9 cellular contexts compared by ENCODE assay signal in the genomic region with DNA sequence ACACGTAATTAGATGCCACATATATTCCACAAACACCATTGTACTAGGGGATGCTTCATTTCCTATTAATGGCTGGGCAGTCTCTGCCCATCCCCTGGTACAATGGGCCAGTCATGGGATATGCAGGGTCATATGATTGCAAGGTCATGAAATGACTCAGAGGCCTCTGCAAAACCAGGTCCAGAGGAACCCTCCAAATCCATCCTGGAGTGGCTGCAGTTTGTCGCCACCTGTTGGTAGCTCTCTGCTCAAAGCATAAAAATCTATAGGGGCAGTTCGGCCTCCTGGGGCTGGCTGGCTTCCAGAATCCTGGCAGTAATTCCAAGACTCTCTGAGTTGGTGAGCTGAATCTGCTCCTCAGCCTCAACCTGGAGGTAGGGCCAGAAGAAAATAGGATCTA. TPM values are rescaled to one million over a fixed set of nuclear protein-coding genes. Genes with fewer than 3 reads are reported as not detected.
DNase-seq lines count a peak whose midpoint lies in the region; ATAC-seq and TF ChIP-seq lines count a peak whose summit lies in the region.
"Had no signal": no experiment of that assay in that cellular context is flagged by ENCODE, and none has a peak within 500 bp of the region (broad histone marks: within the 10 kb centered on the region; RNA-seq: fewer than 3 reads in every experiment).

No MANE protein-coding gene starts in this region.

- ATAC-seq in DND-41 (ENCODE audit: insufficient read depth, low read depth) (no peak), HG03378 (IDR thresholded peaks at IDR 0.05; ENCODE audit: unreplicated experiment) (no peak), sciatic nerve (no peak), GM18520 (IDR thresholded peaks at IDR 0.05; ENCODE audit: unreplicated experiment) (no peak)

- H3K27ac Mint-ChIP-seq in activated T-helper 1 cell treated with anti-CD3 and anti-CD28 coated beads, Interleukin-12 subunit alpha, Interleukin-12 subunit beta, Interleukin-2, Interleukin-4 antibody, amounts not matched to agents 30 ng/mL and 10 ng/mL and 1 ng/mL, durations not matched to agents 14 hours and 24 hours and 36 hours = no peak overlapping the region
- H3K27ac Mint-ChIP-seq: stimulated activated naive B cell treated with anti-CD40 and anti-IgM and Interleukin-4, amounts not matched to agents 10 μg/mL and 1 μg/mL and 100 μg/mL, for 72 hours had no signal

- H3K36me3 Mint-ChIP-seq in activated T-helper 1 cell treated with anti-CD3 and anti-CD28 coated beads, Interleukin-12 subunit alpha, Interleukin-12 subunit beta, Interleukin-2, Interleukin-4 antibody, amounts not matched to agents 30 ng/mL and 10 ng/mL and 1 ng/mL, durations not matched to agents 14 hours and 24 hours and 36 hours (ENCODE audit: low read depth) = no peaks in the 10 kb centered on the region

- no peaks in the 10 kb centered on the region for H3K27me3 ChIP-seq in DND-41 (ENCODE audit: insufficient read depth, low read length, poor library complexity)
- H3K27me3 ChIP-seq in MG63 = no peaks in the 10 kb centered on the region
- no peaks in the 10 kb centered on the region for H3K27me3 ChIP-seq in liver (ENCODE audit: control insufficient read depth in 4 of 4, insufficient read depth in 4 of 4, low read length in 3 of 4)

- no peak overlapping the region for H3K4me3 Mint-ChIP-seq in activated T-helper 1 cell treated with anti-CD3 and anti-CD28 coated beads, Interleukin-12 subunit alpha, Interleukin-12 subunit beta, Interleukin-2, Interleukin-4 antibody, amounts not matched to agents 30 ng/mL and 10 ng/mL and 1 ng/mL, durations not matched to agents 14 hours and 24 hours and 36 hours
- H3K4me3 Mint-ChIP-seq: stimulated activated naive B cell treated with anti-CD40 and anti-IgM and Interleukin-4, amounts not matched to agents 10 μg/mL and 1 μg/mL and 100 μg/mL, for 72 hours had no signal

- peak; percentile 29 for DNase-seq in DND-41
- peak; percentile 10 for DNase-seq in MG63
- DNase-seq in activated T-helper 1 cell treated with anti-CD3 and anti-CD28 coated beads, Interleukin-12 subunit alpha, Interleukin-12 subunit beta, Interleukin-2, Interleukin-4 antibody, amounts not matched to agents 30 ng/mL and 10 ng/mL and 1 ng/mL, durations not matched to agents 14 hours and 24 hours and 36 hours (ENCODE audit: low spot score) = peak; percentile 1
- no peak for DNase-seq in cerebellar cortex (ENCODE audit: low spot score)
- DNase-seq in sciatic nerve (ENCODE audit: low spot score) = no peak
- DNase-seq: stimulated activated naive B cell treated with anti-CD40 and anti-IgM and Interleukin-4, amounts not matched to agents 10 μg/mL and 1 μg/mL and 100 μg/mL, for 72 hours had no signal

- 93% methylated on average over 3 of the region's 3 CpGs for WGBS in liver

- H3K4me1 Mint-ChIP-seq in activated T-helper 1 cell treated with anti-CD3 and anti-CD28 coated beads, Interleukin-12 subunit alpha, Interleukin-12 subunit beta, Interleukin-2, Interleukin-4 antibody, amounts not matched to agents 30 ng/mL and 10 ng/mL and 1 ng/mL, durations not matched to agents 14 hours and 24 hours and 36 hours (ENCODE audit: low read depth) = no peaks in the 10 kb centered on the region
- H3K4me1 Mint-ChIP-seq: stimulated activated naive B cell treated with anti-CD40 and anti-IgM and Interleukin-4, amounts not matched to agents 10 μg/mL and 1 μg/mL and 100 μg/mL, for 72 hours had no signal

- TF ChIP-seq CTCF in DND-41 (IDR thresholded peaks at IDR 0.05; ENCODE audit: borderline replicate concordance, extremely low read depth, low read length, poor library complexity, severe bottlenecking) (peak; percentile 53), liver (IDR thresholded peaks at IDR 0.05; ENCODE audit: low read depth, low read length, missing input control) (peak; percentile 11)

- H3K9me3 Mint-ChIP-seq in activated T-helper 1 cell treated with anti-CD3 and anti-CD28 coated beads, Interleukin-12 subunit alpha, Interleukin-12 subunit beta, Interleukin-2, Interleukin-4 antibody, amounts not matched to agents 30 ng/mL and 10 ng/mL and 1 ng/mL, durations not matched to agents 14 hours and 24 hours and 36 hours = no peaks in the 10 kb centered on the region

- peaks cover 4% of the 10 kb centered on the region for H3K36me3 ChIP-seq in DND-41 (ENCODE audit: insufficient read depth, low read length)
- no peaks in the 10 kb centered on the region for H3K36me3 ChIP-seq in MG63
- H3K36me3 ChIP-seq in liver (ENCODE audit: control insufficient read depth in 4 of 4, insufficient read depth in 3 of 4, low read depth in 1 of 4, low read length in 3 of 4) = no peaks in the 10 kb centered on the region

- no peaks in the 10 kb centered on the region for H3K9me3 ChIP-seq in DND-41 (ENCODE audit: insufficient read depth, low read length, severe bottlenecking)
- no peaks in the 10 kb centered on the region for H3K9me3 ChIP-seq in MG63
- H3K9me3 ChIP-seq in liver (ENCODE audit: control insufficient read depth in 4 of 4, low read length in 3 of 4) = no peaks in the 10 kb centered on the region

- no peak overlapping the region for H3K9ac ChIP-seq in DND-41 (ENCODE audit: low read depth, low read length)
- H3K9ac ChIP-seq in liver (ENCODE audit: low read depth in 1 of 2, low read length in 2 of 2) = no peak overlapping the region

- H3K79me2 ChIP-seq in DND-41 (ENCODE audit: insufficient read depth, low read length) = 0 out of 2 replicates have a peak, but pooled peaks cover 2% of the 10 kb centered on the region

- H3K27ac ChIP-seq in DND-41 (ENCODE audit: low read length) = no peak overlapping the region
- H3K27ac ChIP-seq in liver (ENCODE audit: low read depth in 1 of 2, low read length in 2 of 2) = no peak overlapping the region

- H3K27me3 Mint-ChIP-seq in activated T-helper 1 cell treated with anti-CD3 and anti-CD28 coated beads, Interleukin-12 subunit alpha, Interleukin-12 subunit beta, Interleukin-2, Interleukin-4 antibody, amounts not matched to agents 30 ng/mL and 10 ng/mL and 1 ng/mL, durations not matched to agents 14 hours and 24 hours and 36 hours (ENCODE audit: insufficient read depth) = no peaks in the 10 kb centered on the region
- H3K27me3 Mint-ChIP-seq: stimulated activated naive B cell treated with anti-CD40 and anti-IgM and Interleukin-4, amounts not matched to agents 10 μg/mL and 1 μg/mL and 100 μg/mL, for 72 hours had no signal

- no peaks in the 10 kb centered on the region for H4K20me1 ChIP-seq in DND-41 (ENCODE audit: insufficient read depth, low read length)

- H2AFZ ChIP-seq in DND-41 (ENCODE audit: low read depth, low read length) = no peak overlapping the region

- TF ChIP-seq RAD21 in liver (IDR thresholded peaks at IDR 0.05) = peak in 1 of 2 donors; percentile 59

- H3K4me1 ChIP-seq in DND-41 (ENCODE audit: insufficient read depth, low read length) (peaks cover 10% of the 10 kb centered on the region), liver (ENCODE audit: control insufficient read depth in 4 of 4, insufficient read depth in 4 of 4, low read length in 3 of 4) (no peaks in the 10 kb centered on the region)

- no peak overlapping the region for H3K4me3 ChIP-seq in DND-41 (ENCODE audit: low read depth in 1 of 2, low read length in 2 of 2)
- H3K4me3 ChIP-seq in MG63 = no peak overlapping the region
- no peak overlapping the region for H3K4me3 ChIP-seq in liver (ENCODE audit: low read depth in 1 of 3, low read length in 3 of 3)

- no peak overlapping the region for H3K4me2 ChIP-seq in DND-41 (ENCODE audit: insufficient read depth, low read length)

- intact Hi-C loops in activated T-helper 1 cell treated with anti-CD3 and anti-CD28 coated beads, Interleukin-12 subunit alpha, Interleukin-12 subunit beta, Interleukin-2, Interleukin-4 antibody, amounts not matched to agents 30 ng/mL and 10 ng/mL and 1 ng/mL, durations not matched to agents 14 hours and 24 hours and 36 hours (cut with micrococcal nuclease) = loop anchor here (1.0 kb wide), 1 partner anchor 39 kb away; no protein-coding TSS in a partner anchor
- intact Hi-C loops in sciatic nerve (cut with DNase I) = no loop called here

TF ChIP-seq in liver, 16 proteins besides CTCF, POLR2A, EP300 and RAD21:
- TF ChIP-seq, protein P1, sequence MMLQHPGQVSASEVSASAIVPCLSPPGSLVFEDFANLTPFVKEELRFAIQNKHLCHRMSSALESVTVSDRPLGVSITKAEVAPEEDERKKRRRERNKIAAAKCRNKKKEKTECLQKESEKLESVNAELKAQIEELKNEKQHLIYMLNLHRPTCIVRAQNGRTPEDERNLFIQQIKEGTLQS (IDR thresholded peaks at IDR 0.05) = no peak

RNA-seq across cellular contexts. Expression of a gene that starts 22.9 kb away (rescaled TPM):
- 4.0 and 4.9 TPM in 2 replicates for total RNA-seq in MG63 (2014; rRNA removed; shearing (Covaris generic); ENCODE audit: low replicate concordance)
- total RNA-seq in activated T-helper 1 cell treated with anti-CD3 and anti-CD28 coated beads, Interleukin-12 subunit alpha, Interleukin-12 subunit beta, Interleukin-2, Interleukin-4 antibody, amounts not matched to agents 30 ng/mL and 10 ng/mL and 1 ng/mL, durations not matched to agents 14 hours and 24 hours and 36 hours = 20.1 and 23.4 TPM in 2 replicates
- total RNA-seq in liver (1 to 10 TPM; 5.3 to 9.4 TPM), sciatic nerve (17.4 TPM)
- polyA plus RNA-seq in liver = 1 to 10 TPM; 6.3 to 7.4 TPM

RNA-seq across cellular contexts. Expression of a gene that starts 23.4 kb away (rescaled TPM):
- total RNA-seq in MG63 (2014; rRNA removed; shearing (Covaris generic); ENCODE audit: low replicate concordance) = 0.72 and 1.2 TPM in 2 replicates
- total RNA-seq in activated T-helper 1 cell treated with anti-CD3 and anti-CD28 coated beads, Interleukin-12 subunit alpha, Interleukin-12 subunit beta, Interleukin-2, Interleukin-4 antibody, amounts not matched to agents 30 ng/mL and 10 ng/mL and 1 ng/mL, durations not matched to agents 14 hours and 24 hours and 36 hours = 1.1 and 1.2 TPM in 2 replicates
- total RNA-seq in liver (1 to 10 TPM; 1.8 to 6.4 TPM), sciatic nerve (10.1 TPM)
- polyA plus RNA-seq in liver = 1 to 10 TPM; 2.6 to 3.0 TPM

Comparison
In these comparisons a context has a peak if more than half of its experiments do, and no peak if none do; other contexts are left out.
1. DNase-seq: peak in DND-41 (single experiment), MG63 (single experiment) and activated T-helper 1 cell treated with anti-CD3 and anti-CD28 coated beads, Interleukin-12 subunit alpha, Interleukin-12 subunit beta, Interleukin-2, Interleukin-4 antibody, amounts not matched to agents 30 ng/mL and 10 ng/mL and 1 ng/mL, durations not matched to agents 14 hours and 24 hours and 36 hours (single experiment); none in cerebellar cortex (single experiment) and sciatic nerve (single experiment).